ENCODE assay signal across 8 cellular contexts in genomic region chr21:32773048-32773344, GRCh38. TPM values are rescaled to one million over a fixed set of nuclear protein-coding genes. Genes with fewer than 3 reads are reported as not detected.
DNase-seq lines count a peak whose midpoint lies in the region; ATAC-seq and TF ChIP-seq lines count a peak whose summit lies in the region.
"Not testable (repeated sequence)": the region's sequence is repeated elsewhere in the genome, so short reads cannot be mapped to it uniquely, and the experiment has no call there.

No MANE protein-coding gene starts in this region.

- TF ChIP-seq RAD21 in SK-N-SH (IDR thresholded peaks at IDR 0.05; ENCODE audit: low read length); neural cell (conservative IDR thresholded peaks at IDR 0.05): not testable (repeated sequence)

- POLR2A ChIA-PET in SK-N-SH (lab: Yijun Ruan, JAX), result not testable (repeated sequence)

- not testable (repeated sequence) for H3K27me3 Mint-ChIP-seq in CD14-positive monocyte (ENCODE audit: low read depth in 3 of 3); IgD-negative memory B cell; activated naive CD4-positive, alpha-beta T cell treated with anti-CD3 and anti-CD28 coated beads for 36 hours (ENCODE audit: low read depth)

- not testable (repeated sequence) for H3K27me3 ChIP-seq in SK-N-SH (ENCODE audit: insufficient read depth); dorsolateral prefrontal cortex; right cardiac atrium (ENCODE audit: control insufficient read depth, insufficient read depth); neural cell (ENCODE audit: insufficient read depth, low read depth, low read length); stomach

- peak overlapping the region in 1 of 2 donors; percentile 99 for H3K4me3 Mint-ChIP-seq in CD14-positive monocyte
- H3K4me3 Mint-ChIP-seq in IgD-negative memory B cell, result peak overlapping the region; percentile 84 to 100 (median 98)
- peak overlapping the region; percentile 94 for H3K4me3 Mint-ChIP-seq in activated naive CD4-positive, alpha-beta T cell treated with anti-CD3 and anti-CD28 coated beads for 36 hours

- not testable (repeated sequence) for H3K27ac ChIP-seq in SK-N-SH (ENCODE audit: low read depth in 2 of 2, low read length in 1 of 2); right cardiac atrium (ENCODE audit: low read length); neural cell (ENCODE audit: low read length)
- peak overlapping the region in 6 of 59 donors; percentile 67 to 93 (median 88) for H3K27ac ChIP-seq in dorsolateral prefrontal cortex
- H3K27ac ChIP-seq in stomach, result peak overlapping the region in 2 of 5 donors; percentile 95 to 97

- CTCF ChIA-PET in SK-N-SH (lab: Yijun Ruan, JAX), result interaction anchor here (0.7 to 3.8 kb wide), 4 partner anchors 17 to 120 kb away, joined by 3 to 27 read pairs (median 5); partner anchors contain the start of gene SYNJ1
- CTCF ChIA-PET in activated naive CD4-positive, alpha-beta T cell treated with anti-CD3 and anti-CD28 coated beads for 36 hours (lab: Charles Lee), result interaction anchor here (2.5 kb wide), 1 partner anchor 53 kb away, joined by 11 read pairs; no protein-coding TSS in a partner anchor

- H3K9me3 Mint-ChIP-seq in CD14-positive monocyte; IgD-negative memory B cell; activated naive CD4-positive, alpha-beta T cell treated with anti-CD3 and anti-CD28 coated beads for 36 hours: not testable (repeated sequence)

- H3K4me1 ChIP-seq in SK-N-SH (ENCODE audit: control insufficient read depth in 1 of 2, insufficient read depth in 2 of 2, low read depth in 1 of 2, low read length in 1 of 2) (peaks cover 0 to 18% of the 10 kb centered on the region in 2 experiments; a peak in 2 of 4 replicates), stomach (peaks cover 12 to 38% (median 31%) of the 10 kb centered on the region in 4 donors)
- not testable (repeated sequence) for H3K4me1 ChIP-seq in right cardiac atrium (ENCODE audit: control insufficient read depth, insufficient read depth, low read length)

- not testable (repeated sequence) for TF ChIP-seq EP300 in SK-N-SH (IDR thresholded peaks at IDR 0.05; ENCODE audit: borderline replicate concordance in 1 of 2, low read depth in 1 of 2, low read length in 1 of 2); neural cell (conservative IDR thresholded peaks at IDR 0.05; ENCODE audit: poor library complexity, severe bottlenecking); stomach (IDR thresholded peaks at IDR 0.05)

- H4K20me1 ChIP-seq in SK-N-SH (ENCODE audit: insufficient read depth), result peaks cover 25% of the 10 kb centered on the region
- not testable (repeated sequence) for H4K20me1 ChIP-seq in neural cell (ENCODE audit: insufficient read depth)

- 0 out of 2 replicates have a peak overlapping the region, but pooled peaks have one; percentile 72 for H3K9ac ChIP-seq in SK-N-SH
- not testable (repeated sequence) for H3K9ac ChIP-seq in neural cell (ENCODE audit: low read length)

- H3K27ac Mint-ChIP-seq in CD14-positive monocyte, result peak overlapping the region in 6 of 7 donors; percentile 35 to 100 (median 98)
- H3K27ac Mint-ChIP-seq in IgD-negative memory B cell, result peak overlapping the region in 1 of 3 donors; percentile 97
- peak overlapping the region; percentile 99 for H3K27ac Mint-ChIP-seq in activated naive CD4-positive, alpha-beta T cell treated with anti-CD3 and anti-CD28 coated beads for 36 hours

- H3K4me1 Mint-ChIP-seq in CD14-positive monocyte (peaks cover 36% of the 10 kb centered on the region), IgD-negative memory B cell (peaks cover 24 to 30% (median 29%) of the 10 kb centered on the region in 3 donors)
- H3K4me1 Mint-ChIP-seq in activated naive CD4-positive, alpha-beta T cell treated with anti-CD3 and anti-CD28 coated beads for 36 hours (ENCODE audit: low read depth), result peaks cover 40% of the 10 kb centered on the region

- not testable (repeated sequence) for TF ChIP-seq CTCF in CD14-positive monocyte (IDR thresholded peaks at IDR 0.05); SK-N-SH (IDR thresholded peaks at IDR 0.05); dorsolateral prefrontal cortex (IDR thresholded peaks at IDR 0.05 in 54 of 56, conservative IDR thresholded peaks at IDR 0.05 in 2 of 56; ENCODE audit: low read depth in 1 of 56, partially characterized antibody in 56 of 56); neural cell (IDR thresholded peaks at IDR 0.05; ENCODE audit: poor library complexity, severe bottlenecking); stomach (IDR thresholded peaks at IDR 0.05)

- not testable (repeated sequence) for DNase-seq in CD14-positive monocyte (ENCODE audit: low spot score); SK-N-SH; activated naive CD4-positive, alpha-beta T cell treated with anti-CD3 and anti-CD28 coated beads for 36 hours; dorsolateral prefrontal cortex; right cardiac atrium; stomach

- not testable (repeated sequence) for H3K9me2 ChIP-seq in SK-N-SH; neural cell (ENCODE audit: insufficient read depth, low read length)

- peak overlapping the region; percentile 72 for H3K4me2 ChIP-seq in SK-N-SH
- H3K4me2 ChIP-seq in neural cell (ENCODE audit: low read length), result peak overlapping the region; percentile 100

- intact Hi-C loops in CD14-positive monocyte (cut with micrococcal nuclease) (loop anchor here (5.0 kb wide), 2 partner anchors 46 to 769 kb away; partner anchors contain the start of genes SYNJ1 (in 2 of the 2), GART (in 1 of the 2) and SON (in 1 of the 2)), dorsolateral prefrontal cortex (cut with DNase I) (loop anchor here in 1 of 2 donors (2.0 to 10.0 kb wide), 3 partner anchors 44 to 869 kb away; partner anchors contain the start of genes CRYZL1, ITSN1 and SYNJ1)
- intact Hi-C loops in activated naive CD4-positive, alpha-beta T cell treated with anti-CD3 and anti-CD28 coated beads for 36 hours (cut with micrococcal nuclease), result loop anchor here (2.0 to 5.0 kb wide), 5 partner anchors 380 to 1041 kb away; partner anchors contain the start of genes ITSN1, SCAF4, TMEM50B and URB1
- intact Hi-C loops in right cardiac atrium (cut with DNase I); stomach (cut with DNase I; ENCODE audit: low total_unique reads): not testable (repeated sequence)

- H3K36me3 ChIP-seq in SK-N-SH (replicated peaks in 1 of 2; ENCODE audit: control insufficient read depth in 1 of 2, insufficient read depth in 2 of 2, low read length in 1 of 2), result peaks cover 9 to 17% of the 10 kb centered on the region in 2 experiments
- not testable (repeated sequence) for H3K36me3 ChIP-seq in neural cell (ENCODE audit: insufficient read depth, low read length); stomach

- H3K36me3 Mint-ChIP-seq in CD14-positive monocyte, result peaks cover 8 to 14% of the 10 kb centered on the region in 2 donors
- H3K36me3 Mint-ChIP-seq in IgD-negative memory B cell, result not testable (repeated sequence)
- peaks cover 22% of the 10 kb centered on the region for H3K36me3 Mint-ChIP-seq in activated naive CD4-positive, alpha-beta T cell treated with anti-CD3 and anti-CD28 coated beads for 36 hours (ENCODE audit: low read depth)

- H3K4me3 ChIP-seq in SK-N-SH (ENCODE audit: low read depth in 2 of 2, low read length in 1 of 2), result peak overlapping the region; percentile 76 to 87
- peak overlapping the region in 49 of 59 donors; percentile 59 to 99 (median 85) for H3K4me3 ChIP-seq in dorsolateral prefrontal cortex
- H3K4me3 ChIP-seq in right cardiac atrium (ENCODE audit: low read length), result peak overlapping the region; percentile 79
- H3K4me3 ChIP-seq in neural cell (ENCODE audit: low read length), result peak overlapping the region; percentile 92
- peak overlapping the region in 3 of 4 donors; percentile 80 to 86 (median 84) for H3K4me3 ChIP-seq in stomach

- H3K9me3 ChIP-seq in SK-N-SH; right cardiac atrium (ENCODE audit: control insufficient read depth, low read length); neural cell (ENCODE audit: low read length); stomach: not testable (repeated sequence)

- H3F3A ChIP-seq in SK-N-SH (replicated peaks; ENCODE audit: insufficient read depth); neural cell (ENCODE audit: insufficient read depth, low read length, poor library complexity, severe bottlenecking): not testable (repeated sequence)

- not testable (repeated sequence) for TF ChIP-seq POLR2A in stomach (IDR thresholded peaks at IDR 0.05)

- H3K79me2 ChIP-seq in SK-N-SH (ENCODE audit: insufficient read depth) (peaks cover 39% of the 10 kb centered on the region), neural cell (replicated peaks; ENCODE audit: insufficient read depth, low read length) (peaks cover 31% of the 10 kb centered on the region)

- peak overlapping the region; percentile 87 for H2AFZ ChIP-seq in SK-N-SH (ENCODE audit: low read depth)
- H2AFZ ChIP-seq in neural cell (ENCODE audit: low read depth, low read length), result peak overlapping the region; percentile 78

- not testable (repeated sequence) for ATAC-seq in right cardiac atrium

- 97% methylated on average over 11 of the region's 11 CpGs for WGBS in SK-N-SH (ENCODE audit: low lambda C conversion rate)
- 96% methylated on average over 11 of the region's 11 CpGs for WGBS in right cardiac atrium
- 92 to 98% (median 95%) methylated on average over 11 of the region's 11 CpGs for WGBS in stomach, 5 donors

RNA-seq across cellular contexts. Expression of gene PAXBP1, which starts 1.4 kb away (rescaled TPM):
- polyA plus RNA-seq in CD14-positive monocyte (1 to 10 TPM; 3.6 to 4.1 TPM), IgD-negative memory B cell (13.1 TPM), SK-N-SH (2012; rRNA removed) (9.4 and 11.6 TPM in 2 replicates), right cardiac atrium (9.3 TPM), neural cell (211 and 218 TPM in 2 replicates), stomach (10 to 100 TPM in 1 of 3 donors, 1 to 10 TPM in 2; 6.0 to 19.6 (median 7.6) TPM)
- 5.7 and 6.7 TPM in 2 replicates for polyA plus RNA-seq in SK-N-SH (2012; cell fraction: cytosol; rRNA removed)
- 27.7 and 55.9 TPM in 2 replicates for polyA plus RNA-seq in SK-N-SH (2012; cell fraction: nucleus; rRNA removed)
- total RNA-seq in activated naive CD4-positive, alpha-beta T cell treated with anti-CD3 and anti-CD28 coated beads for 36 hours, result 10 to 100 TPM; 44.5 to 44.8 TPM
- total RNA-seq in dorsolateral prefrontal cortex (10 to 100 TPM; 34.2 to 89.7 (median 51.8) TPM), right cardiac atrium (10 to 100 TPM; 12.2 to 19.7 (median 16.1) TPM), stomach (100 to 1,000 TPM in 2 of 5 donors, 10 to 100 TPM in 3; 53.2 to 106 (median 82.6) TPM)
- 188 and 230 TPM in 2 replicates for polyA minus RNA-seq in neural cell

RNA-seq across cellular contexts. Expression of gene SYNJ1, which starts 45.2 kb away (rescaled TPM):
- polyA plus RNA-seq in CD14-positive monocyte (1 to 10 TPM; 4.0 to 8.1 TPM), IgD-negative memory B cell (1.4 TPM), SK-N-SH (2012; rRNA removed) (3.3 TPM in 2 replicates), right cardiac atrium (5.8 TPM), neural cell (19.0 and 24.1 TPM in 2 replicates), stomach (1 to 10 TPM; 2.3 to 3.7 (median 3.4) TPM)
- polyA plus RNA-seq in SK-N-SH (2012; cell fraction: cytosol; rRNA removed), result 4.5 and 4.7 TPM in 2 replicates
- 8.8 and 11.7 TPM in 2 replicates for polyA plus RNA-seq in SK-N-SH (2012; cell fraction: nucleus; rRNA removed)
- total RNA-seq in activated naive CD4-positive, alpha-beta T cell treated with anti-CD3 and anti-CD28 coated beads for 36 hours, result 10 to 100 TPM in 1 of 2 experiments, 1 to 10 TPM in 1; 7.4 to 10.9 TPM
- total RNA-seq in dorsolateral prefrontal cortex (100 to 1,000 TPM in 110 of 120 experiments, 10 to 100 TPM in 10; 60.7 to 224 (median 158) TPM), right cardiac atrium (10 to 100 TPM; 13.4 to 16.9 (median 16.0) TPM), stomach (100 to 1,000 TPM in 1 of 5 donors, 10 to 100 TPM in 2, 1 to 10 TPM in 1, under 1 TPM in 1; 0.89 to 245 (median 11.2) TPM)
- 35.3 and 41.0 TPM in 2 replicates for polyA minus RNA-seq in neural cell
